Comparison of ENCODE assay signal across 19 cellular contexts in the genomic region with DNA sequence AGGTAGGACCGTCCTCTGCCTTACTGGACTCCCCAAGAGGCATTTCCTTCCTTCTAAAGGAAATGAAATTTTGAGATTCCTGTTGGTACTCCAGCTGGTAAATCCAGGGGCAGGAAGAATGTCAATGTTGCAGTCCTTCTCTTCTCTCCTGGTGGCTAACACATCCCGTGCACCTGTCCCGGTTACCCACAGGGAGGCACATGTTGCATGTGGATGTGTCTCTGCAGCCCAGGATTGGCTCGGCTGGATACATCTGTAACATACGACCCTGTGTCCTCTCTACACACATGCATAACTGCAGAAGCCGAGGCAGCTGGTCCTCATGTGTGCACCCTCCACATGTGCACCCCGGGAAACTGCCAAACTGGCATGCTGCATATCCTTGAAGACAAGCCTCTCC. TPM values are rescaled to one million over a fixed set of nuclear protein-coding genes. Genes with fewer than 3 reads are reported as not detected.
DNase-seq lines count a peak whose midpoint lies in the region; ATAC-seq and TF ChIP-seq lines count a peak whose summit lies in the region.
"Had no signal": no experiment of that assay in that cellular context is flagged by ENCODE, and none has a peak within 500 bp of the region (broad histone marks: within the 10 kb centered on the region; RNA-seq: fewer than 3 reads in every experiment).

No MANE protein-coding gene starts in this region.

- H3K9me3 ChIP-seq in Loucy (ENCODE audit: insufficient read depth, low read depth, low read length) (no peaks in the 10 kb centered on the region), transverse colon (no peaks in the 10 kb centered on the region), lower lobe of right lung (no peaks in the 10 kb centered on the region)
- H3K9me3 ChIP-seq: Caco-2 had no signal

- H3K36me3 ChIP-seq in Loucy (ENCODE audit: insufficient read depth, low read length) = no peaks in the 10 kb centered on the region
- H3K36me3 ChIP-seq in transverse colon = no peaks in the 10 kb centered on the region
- no peaks in the 10 kb centered on the region for H3K36me3 ChIP-seq in lower lobe of right lung

- intact Hi-C loops in activated T-helper 1 cell treated with anti-CD3 and anti-CD28 coated beads, Interleukin-12 subunit alpha, Interleukin-12 subunit beta, Interleukin-2, Interleukin-4 antibody, amounts not matched to agents 30 ng/mL and 10 ng/mL and 1 ng/mL, durations not matched to agents 14 hours and 24 hours and 36 hours (cut with micrococcal nuclease) = loop anchor here (5.0 kb wide), 2 partner anchors 201 to 439 kb away; no protein-coding TSS in a partner anchor
- intact Hi-C loops in transverse colon (cut with DNase I; ENCODE audit: low total_unique reads) (no loop called here), lower lobe of right lung (cut with DNase I) (no loop called here)

- H3K4me3 ChIP-seq in Loucy (ENCODE audit: low read length, poor library complexity, severe bottlenecking) (peak overlapping the region; percentile 97), transverse colon (no peak overlapping the region), lower lobe of right lung (no peak overlapping the region)

- 44 to 55% methylated on average over 3 to 7 of the region's 7 CpGs for WGBS in transverse colon (ENCODE audit: low coverage in 1 of 2), 2 donors

- no peaks in the 10 kb centered on the region for H3K27me3 ChIP-seq in Loucy (ENCODE audit: insufficient read depth, low read length, poor library complexity, severe bottlenecking)
- peaks cover 41% of the 10 kb centered on the region for H3K27me3 ChIP-seq in transverse colon
- peaks cover 60% of the 10 kb centered on the region for H3K27me3 ChIP-seq in lower lobe of right lung (ENCODE audit: low read depth)

- TF ChIP-seq CTCF in Loucy (conservative IDR thresholded peaks at IDR 0.05; ENCODE audit: low read length) (no peak), type B pancreatic cell (conservative IDR thresholded peaks at IDR 0.05) (no peak), transverse colon (IDR thresholded peaks at IDR 0.05) (no peak), lower lobe of right lung (IDR thresholded peaks at IDR 0.05) (no peak)

- no peaks in the 10 kb centered on the region for H3K36me3 Mint-ChIP-seq in activated naive CD4-positive, alpha-beta T cell treated with anti-CD3 and anti-CD28 coated beads, Interleukin-2, amount 50 U/mL, for 24 hours
- H3K36me3 Mint-ChIP-seq in activated T-helper 1 cell treated with anti-CD3 and anti-CD28 coated beads, Interleukin-12 subunit alpha, Interleukin-12 subunit beta, Interleukin-2, Interleukin-4 antibody, amounts not matched to agents 30 ng/mL and 10 ng/mL and 1 ng/mL, durations not matched to agents 14 hours and 24 hours and 36 hours (ENCODE audit: low read depth) = no peaks in the 10 kb centered on the region
- H3K36me3 Mint-ChIP-seq in type B pancreatic cell = no peaks in the 10 kb centered on the region

- in situ Hi-C loops in transverse colon (cut with MboI; ENCODE audit: low pct_ligation_motif_present in 1 of 4, low pct_unique_long_range_greater_than_20kb in 1 of 4, low sequenced_read_pairs in 3 of 4) = no loop called here

- H3K27ac Mint-ChIP-seq in activated naive CD4-positive, alpha-beta T cell treated with anti-CD3 and anti-CD28 coated beads, Interleukin-2, amount 50 U/mL, for 24 hours = no peak overlapping the region
- H3K27ac Mint-ChIP-seq in activated T-helper 1 cell treated with anti-CD3 and anti-CD28 coated beads, Interleukin-12 subunit alpha, Interleukin-12 subunit beta, Interleukin-2, Interleukin-4 antibody, amounts not matched to agents 30 ng/mL and 10 ng/mL and 1 ng/mL, durations not matched to agents 14 hours and 24 hours and 36 hours = no peak overlapping the region
- H3K27ac Mint-ChIP-seq in type B pancreatic cell = no peak overlapping the region
- H3K27ac Mint-ChIP-seq: activated CD4-positive, alpha-beta T cell treated with anti-CD3 and anti-CD28 coated beads, Interleukin-2, amount 10 ng/mL, durations not matched to agents 7 days and 5 days; effector memory CD8-positive, alpha-beta T cell had no signal

- no peak for ATAC-seq in lower lobe of right lung

- H3K4me1 ChIP-seq in Loucy (ENCODE audit: insufficient read depth, low read length, poor library complexity, severe bottlenecking) (peaks cover 27% of the 10 kb centered on the region), transverse colon (peaks cover 0 to 33% (median 24%) of the 10 kb centered on the region in 4 donors), lower lobe of right lung (peaks cover 14% of the 10 kb centered on the region)
- H3K4me1 ChIP-seq: Caco-2 had no signal

- H3K9ac ChIP-seq in Loucy (ENCODE audit: low read depth, low read length, poor library complexity, severe bottlenecking) = peak overlapping the region; percentile 97
- H3K9ac ChIP-seq: KMS-11 had no signal

- peaks cover 4% of the 10 kb centered on the region for H3K27me3 Mint-ChIP-seq in activated naive CD4-positive, alpha-beta T cell treated with anti-CD3 and anti-CD28 coated beads, Interleukin-2, amount 50 U/mL, for 24 hours
- peaks cover 49% of the 10 kb centered on the region for H3K27me3 Mint-ChIP-seq in activated T-helper 1 cell treated with anti-CD3 and anti-CD28 coated beads, Interleukin-12 subunit alpha, Interleukin-12 subunit beta, Interleukin-2, Interleukin-4 antibody, amounts not matched to agents 30 ng/mL and 10 ng/mL and 1 ng/mL, durations not matched to agents 14 hours and 24 hours and 36 hours (ENCODE audit: insufficient read depth)
- H3K27me3 Mint-ChIP-seq in type B pancreatic cell = peaks cover 78% of the 10 kb centered on the region

- peak overlapping the region; percentile 63 for H3K4me3 Mint-ChIP-seq in activated naive CD4-positive, alpha-beta T cell treated with anti-CD3 and anti-CD28 coated beads, Interleukin-2, amount 50 U/mL, for 24 hours
- H3K4me3 Mint-ChIP-seq in activated T-helper 1 cell treated with anti-CD3 and anti-CD28 coated beads, Interleukin-12 subunit alpha, Interleukin-12 subunit beta, Interleukin-2, Interleukin-4 antibody, amounts not matched to agents 30 ng/mL and 10 ng/mL and 1 ng/mL, durations not matched to agents 14 hours and 24 hours and 36 hours = peak overlapping the region; percentile 36
- peak overlapping the region; percentile 66 for H3K4me3 Mint-ChIP-seq in type B pancreatic cell

- H3K9me3 Mint-ChIP-seq in activated naive CD4-positive, alpha-beta T cell treated with anti-CD3 and anti-CD28 coated beads, Interleukin-2, amount 50 U/mL, for 24 hours = no peaks in the 10 kb centered on the region
- H3K9me3 Mint-ChIP-seq in activated T-helper 1 cell treated with anti-CD3 and anti-CD28 coated beads, Interleukin-12 subunit alpha, Interleukin-12 subunit beta, Interleukin-2, Interleukin-4 antibody, amounts not matched to agents 30 ng/mL and 10 ng/mL and 1 ng/mL, durations not matched to agents 14 hours and 24 hours and 36 hours = no peaks in the 10 kb centered on the region
- no peaks in the 10 kb centered on the region for H3K9me3 Mint-ChIP-seq in type B pancreatic cell
- H3K9me3 Mint-ChIP-seq: activated CD4-positive, alpha-beta T cell treated with anti-CD3 and anti-CD28 coated beads, Interleukin-2, amount 10 ng/mL, durations not matched to agents 7 days and 5 days; effector memory CD8-positive, alpha-beta T cell had no signal

- H2AFZ ChIP-seq in Loucy (ENCODE audit: low read length) = no peak overlapping the region

- no peak for TF ChIP-seq POLR2A in transverse colon (IDR thresholded peaks at IDR 0.05)

- H3F3A ChIP-seq in Loucy (ENCODE audit: low read depth) = no peaks in the 10 kb centered on the region

- peak overlapping the region; percentile 90 for H3K4me2 ChIP-seq in Loucy (ENCODE audit: low read depth, low read length, poor library complexity, severe bottlenecking)

- TF ChIP-seq EP300 in transverse colon (IDR thresholded peaks at IDR 0.05; ENCODE audit: low read depth) = no peak

- H3K27ac ChIP-seq in transverse colon (no peak overlapping the region), lower lobe of right lung (no peak overlapping the region)
- H3K27ac ChIP-seq: KMS-11, RWPE1 had no signal

- H3K9me2 ChIP-seq in Loucy (replicated peaks; ENCODE audit: low read depth, low read length) = no peaks in the 10 kb centered on the region

- H3K4me1 Mint-ChIP-seq in activated naive CD4-positive, alpha-beta T cell treated with anti-CD3 and anti-CD28 coated beads, Interleukin-2, amount 50 U/mL, for 24 hours = peaks cover 28% of the 10 kb centered on the region
- peaks cover 20% of the 10 kb centered on the region for H3K4me1 Mint-ChIP-seq in activated T-helper 1 cell treated with anti-CD3 and anti-CD28 coated beads, Interleukin-12 subunit alpha, Interleukin-12 subunit beta, Interleukin-2, Interleukin-4 antibody, amounts not matched to agents 30 ng/mL and 10 ng/mL and 1 ng/mL, durations not matched to agents 14 hours and 24 hours and 36 hours (ENCODE audit: low read depth)
- peaks cover 16% of the 10 kb centered on the region for H3K4me1 Mint-ChIP-seq in type B pancreatic cell (ENCODE audit: unreplicated experiment)

- H4K20me1 ChIP-seq in Loucy (ENCODE audit: insufficient read depth, low read length, poor library complexity, severe bottlenecking) = no peaks in the 10 kb centered on the region

- no peak for DNase-seq in activated naive CD4-positive, alpha-beta T cell treated with anti-CD3 and anti-CD28 coated beads, Interleukin-2, amount 50 U/mL, for 16 hours
- no peak for DNase-seq in activated T-helper 1 cell treated with anti-CD3 and anti-CD28 coated beads, Interleukin-12 subunit alpha, Interleukin-12 subunit beta, Interleukin-2, Interleukin-4 antibody, amounts not matched to agents 30 ng/mL and 10 ng/mL and 1 ng/mL, durations not matched to agents 14 hours and 24 hours and 36 hours (ENCODE audit: low spot score)
- DNase-seq in type B pancreatic cell (ENCODE audit: extremely low spot score, unreplicated experiment) = no peak
- no peak for DNase-seq in transverse colon
- no peak for DNase-seq in cerebellar nuclear complex (lab: John Stamatoyannopoulos, UW)
- DNase-seq in lower lobe of right lung = no peak
- DNase-seq: activated CD4-positive, alpha-beta T cell treated with anti-CD3 and anti-CD28 coated beads, Interleukin-2, amount 10 ng/mL, durations not matched to agents 7 days and 5 days; activated gamma-delta T cell; effector memory CD8-positive, alpha-beta T cell; NCI-H1048; occipital lobe had no signal

- H3K79me2 ChIP-seq in Loucy (ENCODE audit: insufficient read depth, low read length) = peaks cover 33% of the 10 kb centered on the region

RNA-seq across cellular contexts. Expression of a gene that starts 1.3 kb away (rescaled TPM):
- total RNA-seq in activated T-helper 1 cell treated with anti-CD3 and anti-CD28 coated beads, Interleukin-12 subunit alpha, Interleukin-12 subunit beta, Interleukin-2, Interleukin-4 antibody, amounts not matched to agents 30 ng/mL and 10 ng/mL and 1 ng/mL, durations not matched to agents 14 hours and 24 hours and 36 hours = 0.29 TPM in 2 replicates
- total RNA-seq in type B pancreatic cell (ENCODE audit: low replicate concordance) (1.1 and 3.4 TPM in 2 replicates), transverse colon (under 1 TPM in 2 of 4 donors, not detected in 2; 0.40 to 0.41 TPM), lower lobe of right lung (not detected)
- total RNA-seq: aorta, Caco-2, HT-29, subcutaneous adipose tissue had no signal
